ENCODE assay signal across 7 cellular contexts in the genomic region with DNA sequence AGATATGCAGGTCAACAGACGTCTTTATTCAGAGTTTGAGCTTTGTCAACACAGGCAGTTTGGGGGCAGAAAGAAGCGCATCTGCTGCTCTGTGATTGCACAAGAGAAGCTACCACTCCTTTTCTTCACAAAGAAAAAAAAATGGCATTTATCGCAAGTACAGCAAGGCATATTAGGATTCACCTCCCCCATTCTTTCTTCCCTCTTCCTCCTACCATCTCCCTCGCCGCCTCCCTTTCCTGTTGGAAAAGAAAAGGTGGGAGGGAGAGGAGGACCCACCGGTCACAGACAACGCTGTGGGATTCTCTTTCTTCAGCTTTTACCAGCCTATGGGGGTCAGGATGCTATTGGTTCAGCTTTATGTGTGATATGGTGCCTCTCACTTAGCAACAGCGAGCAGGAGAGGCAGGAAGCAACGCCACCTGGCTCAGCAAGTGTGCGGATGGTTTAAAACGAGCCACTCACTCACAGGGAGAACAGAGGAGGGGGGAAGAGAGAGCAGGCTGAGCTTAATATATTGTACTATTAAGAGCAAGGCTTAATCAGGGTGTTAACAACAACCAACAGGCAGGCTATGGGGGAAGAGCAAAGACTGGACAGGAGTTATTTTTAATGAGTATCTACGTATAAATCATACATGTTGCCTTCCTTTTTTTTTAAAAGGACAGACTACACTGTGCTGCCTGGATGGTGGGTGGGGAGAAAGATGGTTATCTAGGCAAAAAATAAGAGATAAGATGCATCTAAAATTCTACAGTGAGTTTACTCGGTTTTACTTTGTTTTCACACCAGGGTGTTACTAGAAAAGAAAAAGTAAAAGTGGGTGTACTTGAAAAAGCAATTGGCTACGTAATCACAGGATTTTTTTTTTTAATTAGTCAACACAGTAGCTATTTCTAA.
DNase-seq lines count a peak whose midpoint lies in the region; ATAC-seq, FAIRE-seq and TF ChIP-seq lines count a peak whose summit lies in the region.

No MANE protein-coding gene starts in this region.

- intact Hi-C loops in GM12878 (cut with micrococcal nuclease; ENCODE audit: unreplicated experiment) = loop anchor here (10.0 kb wide), 1 partner anchor 314 kb away; no protein-coding TSS in a partner anchor
- intact Hi-C loops in psoas muscle (cut with DNase I) = loop anchor here in 1 of 2 donors (2.0 to 10.0 kb wide), 2 partner anchors 204 to 314 kb away; no protein-coding TSS in a partner anchor

- BruUV-seq in GM12878 (replicated peaks; lab: Mats Ljungman, UMichigan) = no TSS peak

- TF ChIP-seq EP300 in SK-N-SH (IDR thresholded peaks at IDR 0.05; ENCODE audit: borderline replicate concordance in 1 of 2, low read depth in 1 of 2, low read length in 1 of 2) (peak in 1 of 2 experiments; percentile 77; a peak in 1 of 4 replicates), GM12878 (IDR thresholded peaks at IDR 0.05; ENCODE audit: borderline replicate concordance in 1 of 2, control insufficient read depth in 1 of 2, low read depth in 2 of 2, low read length in 2 of 2) (no peak)

- H4K20me1 ChIP-seq in SK-N-SH (ENCODE audit: insufficient read depth) (no peaks in the 10 kb centered on the region), GM12878 (ENCODE audit: control insufficient read depth, insufficient read depth) (no peaks in the 10 kb centered on the region)

- no peak for TF ChIP-seq POLR2A in GM12878 (IDR thresholded peaks at IDR 0.05; ENCODE audit: low read depth, low read length)

- H3K79me2 ChIP-seq in SK-N-SH (ENCODE audit: insufficient read depth) (no peaks in the 10 kb centered on the region), GM12878 (ENCODE audit: control insufficient read depth, insufficient read depth, low read length) (no peaks in the 10 kb centered on the region)

- TF ChIP-seq RAD21 in SK-N-SH (IDR thresholded peaks at IDR 0.05; ENCODE audit: low read length) (peak; percentile 67), GM12878 (IDR thresholded peaks at IDR 0.05; ENCODE audit: insufficient read depth, low read depth, low read length) (0 out of 2 replicates have a peak, but pooled peaks have one; percentile 8)

- WGBS in SK-N-SH (ENCODE audit: low lambda C conversion rate) = 3% methylated on average over 14 of the region's 14 CpGs
- 1% methylated on average over 14 of the region's 14 CpGs for WGBS in GM12878 (ENCODE audit: insufficient coverage, insufficient replicate concordance, low lambda C conversion rate, missing lambda C conversion rate)
- 22 to 28% (median 22%) methylated on average over 14 of the region's 14 CpGs for WGBS in psoas muscle, 3 donors

- H3K9me3 ChIP-seq in SK-N-SH (no peaks in the 10 kb centered on the region), GM12878 (replicated peaks; ENCODE audit: control insufficient read depth, insufficient read depth, low read length) (no peaks in the 10 kb centered on the region), psoas muscle (no peaks in the 10 kb centered on the region)

- H3K4me1 ChIP-seq in SK-N-SH (ENCODE audit: control insufficient read depth in 1 of 2, insufficient read depth in 2 of 2, low read depth in 1 of 2, low read length in 1 of 2) (peaks cover 9 to 46% of the 10 kb centered on the region in 2 experiments; a peak in 3 of 4 replicates), GM12878 (ENCODE audit: control insufficient read depth, insufficient read depth, low read length) (peaks cover 4% of the 10 kb centered on the region; the same call in 1 of the 2 replicates), psoas muscle (peaks cover 47% of the 10 kb centered on the region)

- SMC1A ChIA-PET in GM12878 (lab: Charles Lee; ENCODE audit: uncharacterized antibody, unreplicated experiment) = interaction anchor here (0.7 to 1.3 kb wide), 3 partner anchors 168 to 392 kb away, joined by 3 read pairs; no protein-coding TSS in a partner anchor

- H3K27ac ChIP-seq in SK-N-SH (ENCODE audit: low read depth in 2 of 2, low read length in 1 of 2) (peak overlapping the region; percentile 71 to 100), GM12878 (ENCODE audit: control insufficient read depth, insufficient read depth) (no peak overlapping the region), psoas muscle (peak overlapping the region; percentile 75)

- in situ Hi-C loops in GM12878 (cut with MboI) = no loop called here

- RAD21 ChIA-PET in GM12878 (lab: Charles Lee; ENCODE audit: unreplicated experiment) = no interaction called here

- peak; percentile 47 for ATAC-seq in GM18873 (IDR thresholded peaks at IDR 0.05; ENCODE audit: low FRiP score, unreplicated experiment)
- ATAC-seq in GM12878 = peak; percentile 61
- peak; percentile 46 to 63 (median 58) for ATAC-seq in psoas muscle

- no peaks in the 10 kb centered on the region for H3K9me2 ChIP-seq in SK-N-SH

- H3K9ac ChIP-seq in SK-N-SH (peak overlapping the region; percentile 59), GM12878 (ENCODE audit: control insufficient read depth, insufficient read depth, low read length) (no peak overlapping the region)

- POLR2A ChIA-PET in SK-N-SH (lab: Yijun Ruan, JAX) = interaction anchor here (0.6 to 2.7 kb wide), 32 partner anchors 11 to 498 kb away, joined by 3 to 27 read pairs (median 6); no protein-coding TSS in a partner anchor
- POLR2A ChIA-PET in GM12878 (lab: Charles Lee) = no interaction called here

- H2AFZ ChIP-seq in SK-N-SH (ENCODE audit: low read depth) = peak overlapping the region; percentile 72; the same call in 1 of the 2 replicates
- H2AFZ ChIP-seq in GM12878 (ENCODE audit: control insufficient read depth, low read depth, low read length) = no peak overlapping the region

- H3K36me3 ChIP-seq in SK-N-SH (replicated peaks in 1 of 2; ENCODE audit: control insufficient read depth in 1 of 2, insufficient read depth in 2 of 2, low read length in 1 of 2) = no peaks in the 10 kb centered on the region
- no peaks in the 10 kb centered on the region for H3K36me3 ChIP-seq in GM12878 (ENCODE audit: control insufficient read depth in 2 of 2, insufficient read depth in 2 of 2, low read length in 1 of 2)
- H3K36me3 ChIP-seq in psoas muscle (ENCODE audit: insufficient read depth in 1 of 2, low read depth in 1 of 2) = no peaks in the 10 kb centered on the region

- DNase-seq in NAMALWA (ENCODE audit: low spot score) (peak; percentile 84), SK-N-SH (peak; percentile 62), GM12878 (ENCODE audit: low read depth, low spot score) (no peak), hippocampal formation (lab: John Stamatoyannopoulos, UW) (peak; percentile 31 to 64), psoas muscle (peak in 1 of 2 donors; percentile 21), NCI-H1048 (lab: John Stamatoyannopoulos, UW) (no peak)

- H3K4me3 ChIP-seq in SK-N-SH (ENCODE audit: low read depth in 2 of 2, low read length in 1 of 2) (peak overlapping the region; percentile 46 to 59), GM12878 (no peak overlapping the region), psoas muscle (peak overlapping the region; percentile 54)

- TF ChIP-seq CTCF in SK-N-SH (IDR thresholded peaks at IDR 0.05) (0 out of 2 replicates have a peak, but pooled peaks have one; percentile 17), GM12878 (IDR thresholded peaks at IDR 0.05 in 2 of 3, conservative IDR thresholded peaks at IDR 0.05 in 1 of 3; ENCODE audit: control insufficient read depth in 2 of 3, extremely low read depth in 1 of 3, insufficient read depth in 1 of 3, low read depth in 3 of 3, low read length in 3 of 3) (peak in 1 of 3 experiments; percentile 14; a peak in 1 of 6 replicates), psoas muscle (IDR thresholded peaks at IDR 0.05) (no peak)

- CTCF ChIA-PET in SK-N-SH (lab: Yijun Ruan, JAX) = interaction anchor here (0.6 to 3.3 kb wide), 26 partner anchors 10 to 394 kb away, joined by 3 to 14 read pairs (median 4); no protein-coding TSS in a partner anchor
- CTCF ChIA-PET in GM12878 (lab: Yijun Ruan, JAX) = interaction anchor here (0.7 to 1.0 kb wide), 6 partner anchors 30 to 394 kb away, joined by 3 to 4 read pairs (median 3); no protein-coding TSS in a partner anchor

- H3K27me3 ChIP-seq in SK-N-SH (ENCODE audit: insufficient read depth) (no peaks in the 10 kb centered on the region), GM12878 (replicated peaks in 1 of 2; ENCODE audit: control insufficient read depth in 2 of 2, insufficient read depth in 2 of 2, low read length in 1 of 2) (peaks cover 0 to 9% of the 10 kb centered on the region in 2 experiments; a peak in 2 of 4 replicates), psoas muscle (ENCODE audit: insufficient read depth in 3 of 3, low read length in 2 of 3) (no peaks in the 10 kb centered on the region)

- FAIRE-seq in GM12878 (lab: Jason Lieb, UNC) = no peak

- peaks cover 3% of the 10 kb centered on the region for H3F3A ChIP-seq in SK-N-SH (replicated peaks; ENCODE audit: insufficient read depth)

- peak overlapping the region; percentile 79 for H3K4me2 ChIP-seq in SK-N-SH
- H3K4me2 ChIP-seq in GM12878 (ENCODE audit: control insufficient read depth, insufficient read depth) = no peak overlapping the region

TF ChIP-seq in SK-N-SH, 30 proteins besides CTCF, POLR2A, EP300 and RAD21 (continues in another document):
- TF ChIP-seq FOXJ3 (CRISPR knock-in tag; IDR thresholded peaks at IDR 0.05) = peak; percentile 55; the same call in 1 of the 2 replicates
- TF ChIP-seq GABPA (IDR thresholded peaks at IDR 0.05; ENCODE audit: low read depth) = 0 out of 2 replicates have a peak, but pooled peaks have one; percentile 27
- no peak; the same call in 1 of the 2 replicates for TF ChIP-seq RCOR1 (IDR thresholded peaks at IDR 0.05; ENCODE audit: low read length)

TF ChIP-seq in GM12878, 131 proteins besides CTCF, POLR2A, EP300 and RAD21 (continues in another document):
- no peak for TF ChIP-seq ZNF207 (IDR thresholded peaks at IDR 0.05; ENCODE audit: borderline replicate concordance)
- TF ChIP-seq MTA2 (IDR thresholded peaks at IDR 0.05; ENCODE audit: low read depth) = no peak
- TF ChIP-seq IKZF1 (conservative IDR thresholded peaks at IDR 0.05) = no peak
- TF ChIP-seq, protein P1, sequence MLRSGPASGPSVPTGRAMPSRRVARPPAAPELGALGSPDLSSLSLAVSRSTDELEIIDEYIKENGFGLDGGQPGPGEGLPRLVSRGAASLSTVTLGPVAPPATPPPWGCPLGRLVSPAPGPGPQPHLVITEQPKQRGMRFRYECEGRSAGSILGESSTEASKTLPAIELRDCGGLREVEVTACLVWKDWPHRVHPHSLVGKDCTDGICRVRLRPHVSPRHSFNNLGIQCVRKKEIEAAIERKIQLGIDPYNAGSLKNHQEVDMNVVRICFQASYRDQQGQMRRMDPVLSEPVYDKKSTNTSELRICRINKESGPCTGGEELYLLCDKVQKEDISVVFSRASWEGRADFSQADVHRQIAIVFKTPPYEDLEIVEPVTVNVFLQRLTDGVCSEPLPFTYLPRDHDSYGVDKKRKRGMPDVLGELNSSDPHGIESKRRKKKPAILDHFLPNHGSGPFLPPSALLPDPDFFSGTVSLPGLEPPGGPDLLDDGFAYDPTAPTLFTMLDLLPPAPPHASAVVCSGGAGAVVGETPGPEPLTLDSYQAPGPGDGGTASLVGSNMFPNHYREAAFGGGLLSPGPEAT (IDR thresholded peaks at IDR 0.05; ENCODE audit: low read depth) = no peak

Comparison
In these comparisons a context has a peak if more than half of its experiments do, and no peak if none do; other contexts are left out.
1. DNase-seq: peak in NAMALWA (single experiment), SK-N-SH (single experiment) and hippocampal formation (2 of 2); none in GM12878 (single experiment) and NCI-H1048 (single experiment).
2. Peak in every context shown above with its lines, with median percentiles within 50 percentile points of each other: ATAC-seq.